In genomic region chr1:7334475-7335035, GRCh38 we compare ENCODE assay signal across 10 cellular contexts.
DNase-seq lines count a peak whose midpoint lies in the region; ATAC-seq and TF ChIP-seq lines count a peak whose summit lies in the region.
"Had no signal": no experiment of that assay in that cellular context is flagged by ENCODE, and none has a peak within 500 bp of the region (broad histone marks: within the 10 kb centered on the region; RNA-seq: fewer than 3 reads in every experiment).

No MANE protein-coding gene starts in this region.

- H3K27me3 ChIP-seq in uterus, result no peaks in the 10 kb centered on the region
- H3K27me3 ChIP-seq: ovary had no signal

- ATAC-seq in effector memory CD8-positive, alpha-beta T cell (replicated peaks), result no peak
- ATAC-seq: Panc1 had no signal

- H3K4me3 Mint-ChIP-seq in effector memory CD8-positive, alpha-beta T cell, result no peak overlapping the region

- H3K4me1 ChIP-seq in uterus, result peaks cover 0 to 7% of the 10 kb centered on the region in 2 donors

- H3K27ac Mint-ChIP-seq in effector memory CD8-positive, alpha-beta T cell, result no peak overlapping the region

- intact Hi-C loops in uterus (cut with DNase I; ENCODE audit: low total_unique reads), result no loop called here

- DNase-seq in AG09319 (ENCODE audit: extremely low read depth, low read depth) (peak; percentile 3), LHCN-M2 (ENCODE audit: low read depth) (peak; percentile 56), SHP77 treated with DMSO at 0.1 percent for 48 hours (lab: John Stamatoyannopoulos, UW) (peak; percentile 92), kidney glomerular epithelial cell (lab: John Stamatoyannopoulos, UW) (peak; percentile 73), HuH-7.5 (ENCODE audit: low spot score) (no peak), erythroblast (lab: John Stamatoyannopoulos, UW) (no peak), uterus (no peak)
- DNase-seq in effector memory CD8-positive, alpha-beta T cell, result no peak
- DNase-seq: ovary had no signal

- TF ChIP-seq CTCF in AG09319 (IDR thresholded peaks at IDR 0.05; ENCODE audit: low read depth, low read length), result no peak
- TF ChIP-seq CTCF in uterus (IDR thresholded peaks at IDR 0.05), result no peak

- H3K36me3 ChIP-seq in uterus, result no peaks in the 10 kb centered on the region
- H3K36me3 ChIP-seq: ovary had no signal

- H3K4me3 ChIP-seq in uterus, result no peak overlapping the region
- H3K4me3 ChIP-seq: ovary had no signal

- H3K9me3 Mint-ChIP-seq in effector memory CD8-positive, alpha-beta T cell, result no peaks in the 10 kb centered on the region

- no peak for TF ChIP-seq POLR2A in erythroblast (IDR thresholded peaks at IDR 0.05; ENCODE audit: low read length)
- no peak for TF ChIP-seq POLR2A in uterus (IDR thresholded peaks at IDR 0.05)

- no peaks in the 10 kb centered on the region for H3K4me1 Mint-ChIP-seq in effector memory CD8-positive, alpha-beta T cell (ENCODE audit: low read depth in 2 of 2)

- no peaks in the 10 kb centered on the region for H3K36me3 Mint-ChIP-seq in effector memory CD8-positive, alpha-beta T cell (ENCODE audit: insufficient read depth)

- no peak overlapping the region for H3K27ac ChIP-seq in uterus
- H3K27ac ChIP-seq: ovary had no signal

- no peaks in the 10 kb centered on the region for H3K9me3 ChIP-seq in uterus
- H3K9me3 ChIP-seq: ovary had no signal

- H3K27me3 Mint-ChIP-seq in effector memory CD8-positive, alpha-beta T cell, result peaks cover 28 to 44% of the 10 kb centered on the region in 2 donors

Comparison
In these comparisons a context has a peak if more than half of its experiments do, and no peak if none do; other contexts are left out.
1. DNase-seq: peak in AG09319 (single experiment), LHCN-M2 (single experiment), SHP77 treated with DMSO at 0.1 percent for 48 hours (single experiment) and kidney glomerular epithelial cell (single experiment); none in effector memory CD8-positive, alpha-beta T cell (0 of 3), HuH-7.5 (single experiment), erythroblast (0 of 2) and uterus (0 of 2).